Comparison of ENCODE assay signal across 1 cellular context in the genomic region with DNA sequence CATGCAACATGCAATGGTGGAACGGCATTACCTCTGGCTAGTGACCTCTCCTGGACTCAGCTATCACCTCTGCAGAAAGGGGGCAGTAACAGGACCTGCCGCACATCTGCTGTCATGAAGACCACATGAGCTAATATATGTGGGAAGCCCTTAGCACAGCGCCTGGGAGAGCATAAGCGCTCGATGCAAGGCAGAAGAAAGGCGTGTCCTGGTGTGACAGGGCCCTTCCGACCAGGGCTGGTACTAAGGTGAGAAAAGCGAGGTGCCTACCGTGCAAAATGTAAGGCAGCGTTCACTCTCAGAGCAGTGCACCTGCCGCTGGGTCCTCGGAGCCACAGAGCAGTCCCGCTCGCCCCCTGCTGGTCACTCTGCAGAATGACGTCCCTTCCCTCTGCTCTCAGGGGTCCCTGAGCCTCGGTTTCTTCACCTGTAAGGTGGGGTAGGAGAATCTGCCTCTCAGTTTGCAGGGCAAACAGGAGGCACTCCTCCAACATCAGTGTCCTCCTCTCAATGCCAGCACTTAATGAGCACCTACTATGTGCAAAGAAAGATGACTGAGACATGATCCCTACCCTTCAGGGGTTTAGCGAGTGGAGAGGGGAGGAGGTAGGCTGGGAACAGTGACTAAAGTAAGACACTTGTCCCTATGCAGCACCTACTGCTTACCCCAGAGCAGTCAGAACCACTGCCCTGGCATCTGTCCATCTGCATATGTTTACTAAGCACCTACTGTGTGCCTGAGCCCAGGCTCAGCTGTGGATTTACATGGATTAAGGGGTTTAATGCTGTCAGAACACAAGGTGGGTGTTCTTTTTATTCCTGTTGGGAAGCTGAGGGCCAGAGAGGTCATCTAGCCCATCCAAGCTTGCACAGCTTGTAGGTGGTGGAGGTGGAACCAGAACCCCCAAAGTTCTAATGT.
TF ChIP-seq lines count a peak whose summit lies in the region.

No MANE protein-coding gene starts in this region.

TF ChIP-seq in HepG2, 621 proteins besides CTCF, POLR2A, EP300 and RAD21 (continued from another document and continues in another):
- TF ChIP-seq, protein P1, sequence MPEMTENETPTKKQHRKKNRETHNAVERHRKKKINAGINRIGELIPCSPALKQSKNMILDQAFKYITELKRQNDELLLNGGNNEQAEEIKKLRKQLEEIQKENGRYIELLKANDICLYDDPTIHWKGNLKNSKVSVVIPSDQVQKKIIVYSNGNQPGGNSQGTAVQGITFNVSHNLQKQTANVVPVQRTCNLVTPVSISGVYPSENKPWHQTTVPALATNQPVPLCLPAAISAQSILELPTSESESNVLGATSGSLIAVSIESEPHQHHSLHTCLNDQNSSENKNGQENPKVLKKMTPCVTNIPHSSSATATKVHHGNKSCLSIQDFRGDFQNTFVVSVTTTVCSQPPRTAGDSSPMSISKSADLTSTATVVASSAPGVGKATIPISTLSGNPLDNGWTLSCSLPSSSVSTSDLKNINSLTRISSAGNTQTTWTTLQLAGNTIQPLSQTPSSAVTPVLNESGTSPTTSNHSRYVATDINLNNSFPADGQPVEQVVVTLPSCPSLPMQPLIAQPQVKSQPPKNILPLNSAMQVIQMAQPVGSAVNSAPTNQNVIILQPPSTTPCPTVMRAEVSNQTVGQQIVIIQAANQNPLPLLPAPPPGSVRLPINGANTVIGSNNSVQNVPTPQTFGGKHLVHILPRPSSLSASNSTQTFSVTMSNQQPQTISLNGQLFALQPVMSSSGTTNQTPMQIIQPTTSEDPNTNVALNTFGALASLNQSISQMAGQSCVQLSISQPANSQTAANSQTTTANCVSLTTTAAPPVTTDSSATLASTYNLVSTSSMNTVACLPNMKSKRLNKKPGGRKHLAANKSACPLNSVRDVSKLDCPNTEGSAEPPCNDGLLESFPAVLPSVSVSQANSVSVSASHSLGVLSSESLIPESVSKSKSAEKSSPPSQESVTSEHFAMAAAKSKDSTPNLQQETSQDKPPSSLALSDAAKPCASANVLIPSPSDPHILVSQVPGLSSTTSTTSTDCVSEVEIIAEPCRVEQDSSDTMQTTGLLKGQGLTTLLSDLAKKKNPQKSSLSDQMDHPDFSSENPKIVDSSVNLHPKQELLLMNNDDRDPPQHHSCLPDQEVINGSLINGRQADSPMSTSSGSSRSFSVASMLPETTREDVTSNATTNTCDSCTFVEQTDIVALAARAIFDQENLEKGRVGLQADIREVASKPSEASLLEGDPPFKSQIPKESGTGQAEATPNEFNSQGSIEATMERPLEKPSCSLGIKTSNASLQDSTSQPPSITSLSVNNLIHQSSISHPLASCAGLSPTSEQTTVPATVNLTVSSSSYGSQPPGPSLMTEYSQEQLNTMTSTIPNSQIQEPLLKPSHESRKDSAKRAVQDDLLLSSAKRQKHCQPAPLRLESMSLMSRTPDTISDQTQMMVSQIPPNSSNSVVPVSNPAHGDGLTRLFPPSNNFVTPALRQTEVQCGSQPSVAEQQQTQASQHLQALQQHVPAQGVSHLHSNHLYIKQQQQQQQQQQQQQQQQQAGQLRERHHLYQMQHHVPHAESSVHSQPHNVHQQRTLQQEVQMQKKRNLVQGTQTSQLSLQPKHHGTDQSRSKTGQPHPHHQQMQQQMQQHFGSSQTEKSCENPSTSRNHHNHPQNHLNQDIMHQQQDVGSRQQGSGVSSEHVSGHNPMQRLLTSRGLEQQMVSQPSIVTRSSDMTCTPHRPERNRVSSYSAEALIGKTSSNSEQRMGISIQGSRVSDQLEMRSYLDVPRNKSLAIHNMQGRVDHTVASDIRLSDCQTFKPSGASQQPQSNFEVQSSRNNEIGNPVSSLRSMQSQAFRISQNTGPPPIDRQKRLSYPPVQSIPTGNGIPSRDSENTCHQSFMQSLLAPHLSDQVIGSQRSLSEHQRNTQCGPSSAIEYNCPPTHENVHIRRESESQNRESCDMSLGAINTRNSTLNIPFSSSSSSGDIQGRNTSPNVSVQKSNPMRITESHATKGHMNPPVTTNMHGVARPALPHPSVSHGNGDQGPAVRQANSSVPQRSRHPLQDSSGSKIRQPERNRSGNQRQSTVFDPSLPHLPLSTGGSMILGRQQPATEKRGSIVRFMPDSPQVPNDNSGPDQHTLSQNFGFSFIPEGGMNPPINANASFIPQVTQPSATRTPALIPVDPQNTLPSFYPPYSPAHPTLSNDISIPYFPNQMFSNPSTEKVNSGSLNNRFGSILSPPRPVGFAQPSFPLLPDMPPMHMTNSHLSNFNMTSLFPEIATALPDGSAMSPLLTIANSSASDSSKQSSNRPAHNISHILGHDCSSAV (CRISPR knock-in tag; IDR thresholded peaks at IDR 0.05; ENCODE audit: borderline replicate concordance): no peak
- TF ChIP-seq KAT8 (CRISPR knock-in tag; IDR thresholded peaks at IDR 0.05): 0 out of 2 replicates have a peak, but pooled peaks have one; percentile 52
- TF ChIP-seq ZNF788 (CRISPR knock-in tag; IDR thresholded peaks at IDR 0.05; ENCODE audit: borderline replicate concordance): peak; percentile 86
- TF ChIP-seq, protein P2, sequence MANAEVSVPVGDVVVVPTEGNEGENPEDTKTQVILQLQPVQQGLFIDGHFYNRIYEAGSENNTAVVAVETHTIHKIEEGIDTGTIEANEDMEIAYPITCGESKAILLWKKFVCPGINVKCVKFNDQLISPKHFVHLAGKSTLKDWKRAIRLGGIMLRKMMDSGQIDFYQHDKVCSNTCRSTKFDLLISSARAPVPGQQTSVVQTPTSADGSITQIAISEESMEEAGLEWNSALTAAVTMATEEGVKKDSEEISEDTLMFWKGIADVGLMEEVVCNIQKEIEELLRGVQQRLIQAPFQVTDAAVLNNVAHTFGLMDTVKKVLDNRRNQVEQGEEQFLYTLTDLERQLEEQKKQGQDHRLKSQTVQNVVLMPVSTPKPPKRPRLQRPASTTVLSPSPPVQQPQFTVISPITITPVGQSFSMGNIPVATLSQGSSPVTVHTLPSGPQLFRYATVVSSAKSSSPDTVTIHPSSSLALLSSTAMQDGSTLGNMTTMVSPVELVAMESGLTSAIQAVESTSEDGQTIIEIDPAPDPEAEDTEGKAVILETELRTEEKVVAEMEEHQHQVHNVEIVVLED (CRISPR knock-in tag; IDR thresholded peaks at IDR 0.05; ENCODE audit: borderline replicate concordance): peak; percentile 27; the same call in 1 of the 2 replicates
- TF ChIP-seq, protein P3, sequence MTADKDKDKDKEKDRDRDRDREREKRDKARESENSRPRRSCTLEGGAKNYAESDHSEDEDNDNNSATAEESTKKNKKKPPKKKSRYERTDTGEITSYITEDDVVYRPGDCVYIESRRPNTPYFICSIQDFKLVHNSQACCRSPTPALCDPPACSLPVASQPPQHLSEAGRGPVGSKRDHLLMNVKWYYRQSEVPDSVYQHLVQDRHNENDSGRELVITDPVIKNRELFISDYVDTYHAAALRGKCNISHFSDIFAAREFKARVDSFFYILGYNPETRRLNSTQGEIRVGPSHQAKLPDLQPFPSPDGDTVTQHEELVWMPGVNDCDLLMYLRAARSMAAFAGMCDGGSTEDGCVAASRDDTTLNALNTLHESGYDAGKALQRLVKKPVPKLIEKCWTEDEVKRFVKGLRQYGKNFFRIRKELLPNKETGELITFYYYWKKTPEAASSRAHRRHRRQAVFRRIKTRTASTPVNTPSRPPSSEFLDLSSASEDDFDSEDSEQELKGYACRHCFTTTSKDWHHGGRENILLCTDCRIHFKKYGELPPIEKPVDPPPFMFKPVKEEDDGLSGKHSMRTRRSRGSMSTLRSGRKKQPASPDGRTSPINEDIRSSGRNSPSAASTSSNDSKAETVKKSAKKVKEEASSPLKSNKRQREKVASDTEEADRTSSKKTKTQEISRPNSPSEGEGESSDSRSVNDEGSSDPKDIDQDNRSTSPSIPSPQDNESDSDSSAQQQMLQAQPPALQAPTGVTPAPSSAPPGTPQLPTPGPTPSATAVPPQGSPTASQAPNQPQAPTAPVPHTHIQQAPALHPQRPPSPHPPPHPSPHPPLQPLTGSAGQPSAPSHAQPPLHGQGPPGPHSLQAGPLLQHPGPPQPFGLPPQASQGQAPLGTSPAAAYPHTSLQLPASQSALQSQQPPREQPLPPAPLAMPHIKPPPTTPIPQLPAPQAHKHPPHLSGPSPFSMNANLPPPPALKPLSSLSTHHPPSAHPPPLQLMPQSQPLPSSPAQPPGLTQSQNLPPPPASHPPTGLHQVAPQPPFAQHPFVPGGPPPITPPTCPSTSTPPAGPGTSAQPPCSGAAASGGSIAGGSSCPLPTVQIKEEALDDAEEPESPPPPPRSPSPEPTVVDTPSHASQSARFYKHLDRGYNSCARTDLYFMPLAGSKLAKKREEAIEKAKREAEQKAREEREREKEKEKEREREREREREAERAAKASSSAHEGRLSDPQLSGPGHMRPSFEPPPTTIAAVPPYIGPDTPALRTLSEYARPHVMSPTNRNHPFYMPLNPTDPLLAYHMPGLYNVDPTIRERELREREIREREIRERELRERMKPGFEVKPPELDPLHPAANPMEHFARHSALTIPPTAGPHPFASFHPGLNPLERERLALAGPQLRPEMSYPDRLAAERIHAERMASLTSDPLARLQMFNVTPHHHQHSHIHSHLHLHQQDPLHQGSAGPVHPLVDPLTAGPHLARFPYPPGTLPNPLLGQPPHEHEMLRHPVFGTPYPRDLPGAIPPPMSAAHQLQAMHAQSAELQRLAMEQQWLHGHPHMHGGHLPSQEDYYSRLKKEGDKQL (CRISPR knock-in tag; IDR thresholded peaks at IDR 0.05; ENCODE audit: low read depth): no peak
- no peak for TF ChIP-seq FOXA1 (IDR thresholded peaks at IDR 0.05)
- peak; percentile 49; the same call in 1 of the 2 replicates for TF ChIP-seq FOXA1 (CRISPR knock-in tag; IDR thresholded peaks at IDR 0.05)
- peak; percentile 78; the same call in 1 of the 2 replicates for TF ChIP-seq MEIS1 (CRISPR knock-in tag; IDR thresholded peaks at IDR 0.05; ENCODE audit: borderline replicate concordance)
- TF ChIP-seq CREB1 (IDR thresholded peaks at IDR 0.05): 0 out of 2 replicates have a peak, but pooled peaks have one; percentile 14
- no peak for TF ChIP-seq CREB1 (CRISPR knock-in tag; IDR thresholded peaks at IDR 0.05)
- 0 out of 2 replicates have a peak, but pooled peaks have one; percentile 58 for TF ChIP-seq ZNF337 (CRISPR knock-in tag; IDR thresholded peaks at IDR 0.05; ENCODE audit: borderline replicate concordance, low read depth)
- peak; percentile 88; the same call in 1 of the 2 replicates for TF ChIP-seq KLF11 (CRISPR knock-in tag; IDR thresholded peaks at IDR 0.05)
- TF ChIP-seq, protein P4, sequence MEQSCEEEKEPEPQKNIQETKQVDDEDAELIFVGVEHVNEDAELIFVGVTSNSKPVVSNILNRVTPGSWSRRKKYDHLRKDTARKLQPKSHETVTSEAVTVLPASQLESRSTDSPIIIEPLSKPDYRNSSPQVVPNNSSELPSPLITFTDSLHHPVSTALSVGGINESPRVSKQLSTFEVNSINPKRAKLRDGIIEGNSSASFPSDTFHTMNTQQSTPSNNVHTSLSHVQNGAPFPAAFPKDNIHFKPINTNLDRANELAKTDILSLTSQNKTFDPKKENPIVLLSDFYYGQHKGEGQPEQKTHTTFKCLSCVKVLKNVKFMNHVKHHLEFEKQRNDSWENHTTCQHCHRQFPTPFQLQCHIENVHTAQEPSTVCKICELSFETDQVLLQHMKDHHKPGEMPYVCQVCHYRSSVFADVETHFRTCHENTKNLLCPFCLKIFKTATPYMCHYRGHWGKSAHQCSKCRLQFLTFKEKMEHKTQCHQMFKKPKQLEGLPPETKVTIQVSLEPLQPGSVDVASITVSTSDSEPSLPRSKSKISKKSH (CRISPR knock-in tag; IDR thresholded peaks at IDR 0.05; ENCODE audit: borderline replicate concordance): peak; percentile 97
- TF ChIP-seq ZNF530 (CRISPR knock-in tag; IDR thresholded peaks at IDR 0.05; ENCODE audit: low read depth): no peak
- TF ChIP-seq, protein P5, sequence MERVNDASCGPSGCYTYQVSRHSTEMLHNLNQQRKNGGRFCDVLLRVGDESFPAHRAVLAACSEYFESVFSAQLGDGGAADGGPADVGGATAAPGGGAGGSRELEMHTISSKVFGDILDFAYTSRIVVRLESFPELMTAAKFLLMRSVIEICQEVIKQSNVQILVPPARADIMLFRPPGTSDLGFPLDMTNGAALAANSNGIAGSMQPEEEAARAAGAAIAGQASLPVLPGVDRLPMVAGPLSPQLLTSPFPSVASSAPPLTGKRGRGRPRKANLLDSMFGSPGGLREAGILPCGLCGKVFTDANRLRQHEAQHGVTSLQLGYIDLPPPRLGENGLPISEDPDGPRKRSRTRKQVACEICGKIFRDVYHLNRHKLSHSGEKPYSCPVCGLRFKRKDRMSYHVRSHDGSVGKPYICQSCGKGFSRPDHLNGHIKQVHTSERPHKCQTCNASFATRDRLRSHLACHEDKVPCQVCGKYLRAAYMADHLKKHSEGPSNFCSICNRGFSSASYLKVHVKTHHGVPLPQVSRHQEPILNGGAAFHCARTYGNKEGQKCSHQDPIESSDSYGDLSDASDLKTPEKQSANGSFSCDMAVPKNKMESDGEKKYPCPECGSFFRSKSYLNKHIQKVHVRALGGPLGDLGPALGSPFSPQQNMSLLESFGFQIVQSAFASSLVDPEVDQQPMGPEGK (CRISPR knock-in tag; IDR thresholded peaks at IDR 0.05): no peak; the same call in 1 of the 2 replicates
- TF ChIP-seq ZNF33B (CRISPR knock-in tag; IDR thresholded peaks at IDR 0.05): peak; percentile 77; the same call in 1 of the 2 replicates
- peak; percentile 92 for TF ChIP-seq DNMT1 (CRISPR knock-in tag; IDR thresholded peaks at IDR 0.05)
- peak; percentile 73; the same call in 1 of the 2 replicates for TF ChIP-seq ZBTB20 (CRISPR knock-in tag; IDR thresholded peaks at IDR 0.05; ENCODE audit: borderline replicate concordance, low read depth)
- TF ChIP-seq ZMYM4 (CRISPR knock-in tag; IDR thresholded peaks at IDR 0.05): no peak; the same call in 1 of the 2 replicates
- TF ChIP-seq NFATC3 (CRISPR knock-in tag; IDR thresholded peaks at IDR 0.05): no peak
- TF ChIP-seq ZNF225 (CRISPR knock-in tag; IDR thresholded peaks at IDR 0.05): 0 out of 2 replicates have a peak, but pooled peaks have one; percentile 47
- TF ChIP-seq GFI1 (CRISPR knock-in tag; IDR thresholded peaks at IDR 0.05; ENCODE audit: borderline replicate concordance): 0 out of 2 replicates have a peak, but pooled peaks have one; percentile 15
- TF ChIP-seq, protein P6, sequence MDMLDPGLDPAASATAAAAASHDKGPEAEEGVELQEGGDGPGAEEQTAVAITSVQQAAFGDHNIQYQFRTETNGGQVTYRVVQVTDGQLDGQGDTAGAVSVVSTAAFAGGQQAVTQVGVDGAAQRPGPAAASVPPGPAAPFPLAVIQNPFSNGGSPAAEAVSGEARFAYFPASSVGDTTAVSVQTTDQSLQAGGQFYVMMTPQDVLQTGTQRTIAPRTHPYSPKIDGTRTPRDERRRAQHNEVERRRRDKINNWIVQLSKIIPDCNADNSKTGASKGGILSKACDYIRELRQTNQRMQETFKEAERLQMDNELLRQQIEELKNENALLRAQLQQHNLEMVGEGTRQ (IDR thresholded peaks at IDR 0.05; ENCODE audit: low read depth, low read length): no peak
- TF ChIP-seq, protein P6 (CRISPR knock-in tag; IDR thresholded peaks at IDR 0.05; ENCODE audit: borderline replicate concordance): no peak; the same call in 1 of the 2 replicates
- TF ChIP-seq ZNF564 (CRISPR knock-in tag; IDR thresholded peaks at IDR 0.05): no peak
- peak; percentile 6; the same call in 1 of the 2 replicates for TF ChIP-seq SOX5 (CRISPR knock-in tag; IDR thresholded peaks at IDR 0.05; ENCODE audit: borderline replicate concordance)
- TF ChIP-seq ZNF317 (CRISPR knock-in tag; IDR thresholded peaks at IDR 0.05): 0 out of 2 replicates have a peak, but pooled peaks have one; percentile 26
- TF ChIP-seq ZC3H13 (CRISPR knock-in tag; IDR thresholded peaks at IDR 0.05): no peak
- TF ChIP-seq ZNF720 (CRISPR knock-in tag; IDR thresholded peaks at IDR 0.05): peak; percentile 38; the same call in 1 of the 2 replicates
